27 cellular contexts compared by ENCODE assay signal in the genomic region with DNA sequence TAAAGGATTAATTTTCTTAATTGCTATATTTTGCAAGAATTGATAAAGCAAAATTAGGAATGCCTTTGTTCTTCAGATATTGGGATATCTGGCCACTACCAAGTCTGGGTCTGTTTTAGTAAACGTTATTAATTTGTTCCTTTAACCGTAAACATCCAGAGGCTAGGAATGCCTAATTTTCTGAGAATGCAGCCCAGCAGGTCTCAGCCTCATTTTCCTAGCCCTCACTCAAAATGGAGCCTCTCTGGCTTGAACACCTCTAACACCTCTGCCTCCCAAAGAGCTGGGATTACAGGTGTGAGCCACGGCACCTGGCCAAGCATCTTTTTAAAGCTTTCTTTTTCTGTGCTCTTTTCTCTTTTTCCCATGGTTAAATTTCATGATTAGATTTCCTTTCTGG. TPM values are rescaled to one million over a fixed set of nuclear protein-coding genes. Genes with fewer than 3 reads are reported as not detected.
DNase-seq lines count a peak whose midpoint lies in the region; ATAC-seq, FAIRE-seq and TF ChIP-seq lines count a peak whose summit lies in the region.
"Had no signal": no experiment of that assay in that cellular context is flagged by ENCODE, and none has a peak within 500 bp of the region (broad histone marks: within the 10 kb centered on the region; RNA-seq: fewer than 3 reads in every experiment).

No MANE protein-coding gene starts in this region.

- in situ Hi-C loops in GM12878 (cut with MboI) = no loop called here

- H3K27me3 ChIP-seq in GM12878 (replicated peaks in 1 of 2; ENCODE audit: control insufficient read depth in 2 of 2, insufficient read depth in 2 of 2, low read length in 1 of 2) (no peaks in the 10 kb centered on the region), endodermal cell (ENCODE audit: control insufficient read depth, insufficient read depth, low read length, poor library complexity, severe bottlenecking) (no peaks in the 10 kb centered on the region)
- H3K27me3 ChIP-seq: BE2C, BLaER1 had no signal

- FAIRE-seq in GM12892 (lab: Jason Lieb, UNC) = peak; percentile 56
- FAIRE-seq in GM12878 (lab: Jason Lieb, UNC) = peak; percentile 56
- FAIRE-seq: A204.1, G401.6, GM19239 had no signal

- no peak for ATAC-seq in GM12878
- no peak for ATAC-seq in HG03432 (IDR thresholded peaks at IDR 0.05; ENCODE audit: unreplicated experiment)

- H4K20me1 ChIP-seq in GM12878 (ENCODE audit: control insufficient read depth, insufficient read depth) = no peaks in the 10 kb centered on the region
- H4K20me1 ChIP-seq: BLaER1 had no signal

- H2AFZ ChIP-seq in GM12878 (ENCODE audit: control insufficient read depth, low read depth, low read length) = no peak overlapping the region

- H3K9ac ChIP-seq in GM12878 (ENCODE audit: control insufficient read depth, insufficient read depth, low read length) (no peak overlapping the region), endodermal cell (ENCODE audit: extremely low read depth, low read length, poor library complexity, severe bottlenecking) (no peak overlapping the region)
- H3K9ac ChIP-seq: BLaER1 had no signal

- H3K4me2 ChIP-seq in GM12878 (ENCODE audit: control insufficient read depth, insufficient read depth) = no peak overlapping the region
- H3K4me2 ChIP-seq: BLaER1 had no signal

- H3K36me3 ChIP-seq in GM12878 (ENCODE audit: control insufficient read depth in 2 of 2, insufficient read depth in 2 of 2, low read length in 1 of 2) = no peaks in the 10 kb centered on the region
- H3K36me3 ChIP-seq in endodermal cell (ENCODE audit: control insufficient read depth, insufficient read depth, low read length) = peaks cover 11% of the 10 kb centered on the region
- H3K36me3 ChIP-seq: BE2C had no signal

- no peak for TF ChIP-seq RAD21 in GM12878 (IDR thresholded peaks at IDR 0.05; ENCODE audit: insufficient read depth, low read depth, low read length)

- SMC1A ChIA-PET in GM12878 (lab: Charles Lee; ENCODE audit: uncharacterized antibody, unreplicated experiment) = interaction anchor here (0.7 kb wide), 1 partner anchor 26 kb away, joined by 5 read pairs; no protein-coding TSS in a partner anchor

- no peaks in the 10 kb centered on the region for H3K9me3 Mint-ChIP-seq in endodermal cell
- H3K9me3 Mint-ChIP-seq: CD4-positive, alpha-beta memory T cell; CD8-positive, alpha-beta memory T cell had no signal

- H3K4me1 Mint-ChIP-seq in endodermal cell = peaks cover 8% of the 10 kb centered on the region

- BruUV-seq in GM12878 (replicated peaks; lab: Mats Ljungman, UMichigan) = no TSS peak

- H3K4me3 ChIP-seq in GM12878 = no peak overlapping the region
- no peak overlapping the region for H3K4me3 ChIP-seq in endodermal cell (ENCODE audit: low read length)
- H3K4me3 ChIP-seq: BLaER1 had no signal

- POLR2A ChIA-PET in GM12878 (lab: Charles Lee) = no interaction called here

- TF ChIP-seq POLR2A in GM12892 (IDR thresholded peaks at IDR 0.05; ENCODE audit: low read depth, low read length) = no peak
- no peak for TF ChIP-seq POLR2A in GM12878 (IDR thresholded peaks at IDR 0.05; ENCODE audit: low read depth, low read length)

- H3K36me3 Mint-ChIP-seq in endodermal cell (ENCODE audit: low read depth) = peaks cover 16% of the 10 kb centered on the region
- H3K36me3 Mint-ChIP-seq: CD14-positive monocyte; CD4-positive, CD25-positive, alpha-beta regulatory T cell had no signal

- no peaks in the 10 kb centered on the region for H3K79me2 ChIP-seq in GM12878 (ENCODE audit: control insufficient read depth, insufficient read depth, low read length)

- RAD21 ChIA-PET in GM12878 (lab: Charles Lee; ENCODE audit: unreplicated experiment) = no interaction called here

- H3K27ac ChIP-seq in GM12878 (ENCODE audit: control insufficient read depth, insufficient read depth) (no peak overlapping the region), endodermal cell (ENCODE audit: low read depth, low read length) (no peak overlapping the region)
- H3K27ac ChIP-seq: BLaER1 had no signal

- no peaks in the 10 kb centered on the region for H3K27me3 Mint-ChIP-seq in endodermal cell (ENCODE audit: insufficient read depth)
- H3K27me3 Mint-ChIP-seq: CD4-positive, alpha-beta memory T cell; CD4-positive, CD25-positive, alpha-beta regulatory T cell had no signal

- H3K27ac Mint-ChIP-seq in endodermal cell = peak overlapping the region; percentile 61
- H3K27ac Mint-ChIP-seq: CD14-positive monocyte; CD4-positive, CD25-positive, alpha-beta regulatory T cell; CD8-positive, alpha-beta memory T cell had no signal

- TF ChIP-seq CTCF in GM12878 (IDR thresholded peaks at IDR 0.05 in 2 of 3, conservative IDR thresholded peaks at IDR 0.05 in 1 of 3; ENCODE audit: control insufficient read depth in 2 of 3, extremely low read depth in 1 of 3, insufficient read depth in 1 of 3, low read depth in 3 of 3, low read length in 3 of 3) = no peak
- TF ChIP-seq CTCF in endodermal cell (conservative IDR thresholded peaks at IDR 0.05) = no peak

- H3K4me1 ChIP-seq in GM12878 (ENCODE audit: control insufficient read depth, insufficient read depth, low read length) = no peaks in the 10 kb centered on the region
- H3K4me1 ChIP-seq in endodermal cell (ENCODE audit: control insufficient read depth, insufficient read depth, low read length) = no peaks in the 10 kb centered on the region
- H3K4me1 ChIP-seq: BE2C, BLaER1 had no signal

- DNase-seq in GM12892 (ENCODE audit: insufficient read length) = no peak
- DNase-seq in GM12878 (ENCODE audit: low read depth, low spot score) = no peak
- DNase-seq in endodermal cell = no peak
- no peak for DNase-seq in ureter (ENCODE audit: low spot score)
- no peak for DNase-seq in NCI-H2196 treated with DMSO at 0.1 percent for 48 hours (lab: John Stamatoyannopoulos, UW; ENCODE audit: unreplicated experiment)
- no peak for DNase-seq in NCI-H1436 treated with DMSO at 0.1 percent for 48 hours (lab: John Stamatoyannopoulos, UW)
- DNase-seq: 8988T; ACHN; BE2C; C1 segment of cervical spinal cord; CD4-positive, alpha-beta memory T cell; CD4-positive, CD25-positive, alpha-beta regulatory T cell; CD8-positive, alpha-beta memory T cell; COR-L47; DMS 273 treated with DMSO at 0.1 percent for 48 hours; DMS153; DMS53; DMS79; DND-41; EL; GF-D8 had no signal

- H3K4me3 Mint-ChIP-seq in endodermal cell = no peak overlapping the region
- H3K4me3 Mint-ChIP-seq: CD14-positive monocyte; CD4-positive, alpha-beta memory T cell; CD4-positive, CD25-positive, alpha-beta regulatory T cell; CD8-positive, alpha-beta memory T cell had no signal

- 81% methylated on average over 3 of the region's 3 CpGs for WGBS in GM12878 (ENCODE audit: insufficient coverage, insufficient replicate concordance, low lambda C conversion rate, missing lambda C conversion rate)
- WGBS in endodermal cell (ENCODE audit: insufficient coverage in 1 of 2, insufficient read length in 1 of 2), 2 experiments = 83 to 87% methylated on average over 3 of the region's 3 CpGs

- CTCF ChIA-PET in GM12878 (lab: Yijun Ruan, JAX) = no interaction called here

- intact Hi-C loops in GM12878 (cut with micrococcal nuclease; ENCODE audit: unreplicated experiment) = no loop called here

- TF ChIP-seq EP300 in GM12878 (IDR thresholded peaks at IDR 0.05; ENCODE audit: borderline replicate concordance in 1 of 2, control insufficient read depth in 1 of 2, low read depth in 2 of 2, low read length in 2 of 2) = no peak

- no peaks in the 10 kb centered on the region for H3K9me3 ChIP-seq in GM12878 (replicated peaks; ENCODE audit: control insufficient read depth, insufficient read depth, low read length)
- H3K9me3 ChIP-seq in endodermal cell (ENCODE audit: control insufficient read depth, low read length) = peaks cover 8% of the 10 kb centered on the region
- H3K9me3 ChIP-seq: BE2C had no signal

TF ChIP-seq in GM12878, 131 proteins besides CTCF, POLR2A, EP300 and RAD21 (continues in another document):
- no peak for TF ChIP-seq TCF3 (IDR thresholded peaks at IDR 0.05; ENCODE audit: borderline replicate concordance, insufficient read depth, low read depth, low read length)
- no peak for TF ChIP-seq NFXL1 (IDR thresholded peaks at IDR 0.05; ENCODE audit: borderline replicate concordance)
- no peak for TF ChIP-seq MLLT1 (IDR thresholded peaks at IDR 0.05)
- TF ChIP-seq JUND (IDR thresholded peaks at IDR 0.05; ENCODE audit: low read depth, low read length) = no peak

RNA-seq across cellular contexts. Expression of gene TMEM135, which starts 18.4 kb away (rescaled TPM):
- 19.3 TPM for polyA plus RNA-seq in GM12892 (2012; ENCODE audit: missing spikeins)
- total RNA-seq in GM12878 (2013; cell fraction: nucleolus; rRNA removed) = 54.0 and 135 TPM in 2 replicates
- total RNA-seq in GM12878 (2014; rRNA removed) (13.1 and 16.5 TPM in 2 replicates), GM12878 (2014; rRNA removed; fragmentation: Illumina TruSeq; extraction: Trizol) (24.2 and 24.6 TPM in 2 replicates), GM12878 (2021) (15.9 and 16.8 TPM in 2 replicates), endodermal cell (100 to 1,000 TPM; 111 to 113 TPM), ureter (25.5 TPM)
- 3.5 TPM for polyA plus RNA-seq in GM12878 (2011; ENCODE audit: low read depth)
- polyA plus RNA-seq in GM12878 (2011; rRNA removed) (23.3 and 37.4 TPM in 2 replicates), GM12878 (2014; fragmentation: Illumina TruSeq; extraction: Trizol) (10.7 and 12.8 TPM in 2 replicates), GM12878 (2014; fragmentation: Nextera tagmentation; extraction: Ambion mirVana) (1 to 10 TPM; 7.2 to 9.1 TPM), GM12878 (2014; rRNA removed) (8.6 and 117 TPM in 2 replicates), GM12878 (2016; fragmentation: Nextera tagmentation; extraction: Ambion mirVana) (10 to 100 TPM in 1 of 2 experiments, 1 to 10 TPM in 1; 9.2 to 12.7 TPM)
- 16.6 and 21.6 TPM in 2 replicates for polyA plus RNA-seq in GM12878 (2011; cell fraction: cytosol; rRNA removed)
- polyA plus RNA-seq in GM12878 (2011; cell fraction: nucleus; rRNA removed) = 12.2 and 13.3 TPM in 2 replicates
- polyA plus RNA-seq in GM12878 (2012) = 5.6 and 9.4 TPM in 2 replicates
- polyA minus RNA-seq in GM12878 (2011; rRNA and poly(A)+ RNA removed) = 37.5 and 61.0 TPM in 2 replicates
- 11.4 and 14.7 TPM in 2 replicates for polyA minus RNA-seq in GM12878 (2011; cell fraction: cytosol; rRNA and poly(A)+ RNA removed)
- 50.2 and 102 TPM in 2 replicates for polyA minus RNA-seq in GM12878 (2011; cell fraction: nucleus; rRNA and poly(A)+ RNA removed)
- 44.7 TPM for polyA plus RNA-seq in endodermal cell (2013, experiment 1 of 2)
- 36.0 TPM for polyA plus RNA-seq in endodermal cell (2013, experiment 2 of 2)
